In the genomic region with DNA sequence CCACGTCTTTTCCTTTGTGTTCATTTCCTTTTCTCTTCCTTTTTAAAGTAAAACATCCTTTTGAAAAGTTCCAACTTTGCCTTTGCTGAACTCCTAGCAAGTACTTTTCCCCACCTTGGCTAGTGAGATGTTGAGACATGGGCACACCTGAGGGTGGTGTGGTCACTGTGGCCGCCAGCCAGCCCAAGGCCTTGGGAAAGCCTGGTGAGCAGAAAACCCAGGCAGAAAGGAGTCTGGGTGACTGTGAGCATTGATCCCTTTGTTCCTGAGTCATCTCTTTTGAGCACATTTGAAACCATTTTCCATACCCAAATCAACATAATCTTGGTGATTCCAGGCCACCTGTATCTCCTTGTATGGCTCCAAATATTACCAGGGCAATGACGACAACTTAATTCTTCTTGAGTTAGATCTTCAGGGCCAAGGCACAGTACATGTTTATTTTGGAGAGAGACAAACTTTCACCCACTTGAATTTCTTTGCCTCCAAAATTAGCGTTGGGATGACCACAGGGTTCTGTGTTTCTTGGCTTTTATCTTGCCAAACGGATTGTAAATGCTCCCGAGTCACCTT, we compare ENCODE assay signal across 16 cellular contexts. TPM values are rescaled to one million over a fixed set of nuclear protein-coding genes. Genes with fewer than 3 reads are reported as not detected.
A peak's percentile ranks its signal among the peaks of the same experiment; 100 is the strongest.
DNase-seq lines count a peak whose midpoint lies in the region; ATAC-seq and TF ChIP-seq lines count a peak whose summit lies in the region.
"Had no signal": no experiment of that assay in that cellular context is flagged by ENCODE, and none has a peak within 500 bp of the region (broad histone marks: within the 10 kb centered on the region; RNA-seq: fewer than 3 reads in every experiment).

No MANE protein-coding gene starts in this region.

- H3K36me3 ChIP-seq in PC-3 (ENCODE audit: low read depth, low read length) (0 out of 2 replicates have a peak, but pooled peaks cover 3% of the 10 kb centered on the region), mammary epithelial cell (ENCODE audit: insufficient read depth, low read length) (no peaks in the 10 kb centered on the region), lower lobe of right lung (no peaks in the 10 kb centered on the region), thoracic aorta (no peaks in the 10 kb centered on the region), endodermal cell (ENCODE audit: control insufficient read depth, insufficient read depth, low read length) (no peaks in the 10 kb centered on the region)

- H3K4me2 ChIP-seq in PC-3 (ENCODE audit: low read length) (peak overlapping the region; percentile 39), mammary epithelial cell (ENCODE audit: insufficient read depth, low read depth, low read length) (peak overlapping the region; percentile 0)

- ATAC-seq in PC-3 (no peak), lower lobe of right lung (no peak), thoracic aorta (ENCODE audit: insufficient number of reproducible peaks, low FRiP score, low read depth) (peak; percentile 33)
- ATAC-seq: activated T-helper 17 cell treated with anti-CD3 and anti-CD28 coated beads, Interleukin-2, amount 50 U/mL, for 72 hours; effector memory CD8-positive, alpha-beta T cell; naive thymus-derived CD4-positive, alpha-beta T cell; stimulated activated effector memory CD8-positive, alpha-beta T cell treated with anti-CD3 and anti-CD28 coated beads, Interleukin-12 subunit alpha, Interleukin-12 subunit beta, amount 100 ng/mL, for 72 hours had no signal

- peak overlapping the region; percentile 56 for H3K27ac ChIP-seq in PC-3 (ENCODE audit: low read length)
- H3K27ac ChIP-seq in mammary epithelial cell (ENCODE audit: insufficient read depth, low read depth, low read length) = peak overlapping the region; percentile 8
- H3K27ac ChIP-seq in lower lobe of right lung = peak overlapping the region; percentile 74
- peak overlapping the region; percentile 87 to 97 for H3K27ac ChIP-seq in thoracic aorta
- no peak overlapping the region for H3K27ac ChIP-seq in endodermal cell (ENCODE audit: low read depth, low read length)

- in situ Hi-C loops in mammary epithelial cell (cut with MboI; ENCODE audit: low sequenced_read_pairs in 2 of 2) = no loop called here

- H3K27ac Mint-ChIP-seq in CD14-positive monocyte (no peak overlapping the region), endodermal cell (no peak overlapping the region)
- H3K27ac Mint-ChIP-seq: activated T-helper 17 cell treated with anti-CD3 and anti-CD28 coated beads, Interleukin-2, amount 50 U/mL, for 72 hours; effector memory CD8-positive, alpha-beta T cell; naive thymus-derived CD4-positive, alpha-beta T cell; stimulated activated effector memory CD8-positive, alpha-beta T cell treated with anti-CD3 and anti-CD28 coated beads, Interleukin-12 subunit alpha, Interleukin-12 subunit beta, amount 100 ng/mL, for 72 hours had no signal

- POLR2A ChIA-PET in PC-3 (lab: Charles Lee; ENCODE audit: unreplicated experiment) = no interaction called here

- CTCF ChIA-PET in PC-3 (lab: Charles Lee) = no interaction called here
- CTCF ChIA-PET in mammary epithelial cell (lab: Charles Lee; ENCODE audit: low non-redundant PET) = no interaction called here

- H3K4me1 ChIP-seq in PC-3 (ENCODE audit: insufficient read depth, low read length) (peaks cover 80% of the 10 kb centered on the region), mammary epithelial cell (ENCODE audit: insufficient read depth, low read length) (peaks cover 85% of the 10 kb centered on the region), lower lobe of right lung (peaks cover 99% of the 10 kb centered on the region), thoracic aorta (ENCODE audit: control insufficient read depth in 1 of 2, low read depth in 2 of 2) (peaks cover 73 to 95% of the 10 kb centered on the region in 2 donors), endodermal cell (ENCODE audit: control insufficient read depth, insufficient read depth, low read length) (no peaks in the 10 kb centered on the region)

- H3K4me3 Mint-ChIP-seq in CD14-positive monocyte = no peak overlapping the region
- no peak overlapping the region for H3K4me3 Mint-ChIP-seq in endodermal cell
- H3K4me3 Mint-ChIP-seq: activated T-helper 17 cell treated with anti-CD3 and anti-CD28 coated beads, Interleukin-2, amount 50 U/mL, for 72 hours; effector memory CD8-positive, alpha-beta T cell; naive thymus-derived CD4-positive, alpha-beta T cell; stimulated activated effector memory CD8-positive, alpha-beta T cell treated with anti-CD3 and anti-CD28 coated beads, Interleukin-12 subunit alpha, Interleukin-12 subunit beta, amount 100 ng/mL, for 72 hours had no signal

- H3K36me3 Mint-ChIP-seq in CD14-positive monocyte (no peaks in the 10 kb centered on the region), endodermal cell (ENCODE audit: low read depth) (no peaks in the 10 kb centered on the region)

- intact Hi-C loops in PC-3 (cut with micrococcal nuclease) (no loop called here), mammary epithelial cell (cut with micrococcal nuclease) (no loop called here), lower lobe of right lung (cut with DNase I) (no loop called here), CD14-positive monocyte (cut with micrococcal nuclease) (no loop called here)

- H3K9ac ChIP-seq in PC-3 (ENCODE audit: low read length) = no peak overlapping the region
- H3K9ac ChIP-seq in mammary epithelial cell (ENCODE audit: insufficient read depth, low read length) = peak overlapping the region; percentile 7
- H3K9ac ChIP-seq in endodermal cell (ENCODE audit: extremely low read depth, low read length, poor library complexity, severe bottlenecking) = no peak overlapping the region

- H2AFZ ChIP-seq in PC-3 (ENCODE audit: low read length) (no peak overlapping the region), mammary epithelial cell (ENCODE audit: low read depth, low read length) (no peak overlapping the region)

- H3K9me3 Mint-ChIP-seq in CD14-positive monocyte (no peaks in the 10 kb centered on the region), endodermal cell (no peaks in the 10 kb centered on the region)
- H3K9me3 Mint-ChIP-seq: activated T-helper 17 cell treated with anti-CD3 and anti-CD28 coated beads, Interleukin-2, amount 50 U/mL, for 72 hours; effector memory CD8-positive, alpha-beta T cell; stimulated activated effector memory CD8-positive, alpha-beta T cell treated with anti-CD3 and anti-CD28 coated beads, Interleukin-12 subunit alpha, Interleukin-12 subunit beta, amount 100 ng/mL, for 72 hours had no signal

- dilution Hi-C loops in mammary epithelial cell (cut with HindIII; ENCODE audit: low sequenced_read_pairs) = no loop called here

- H3K27me3 ChIP-seq in PC-3 (ENCODE audit: low read length) (no peaks in the 10 kb centered on the region), mammary epithelial cell (ENCODE audit: insufficient read depth, low read length) (no peaks in the 10 kb centered on the region), lower lobe of right lung (ENCODE audit: low read depth) (no peaks in the 10 kb centered on the region), thoracic aorta (replicated peaks; ENCODE audit: insufficient read depth) (no peaks in the 10 kb centered on the region), endodermal cell (ENCODE audit: control insufficient read depth, insufficient read depth, low read length, poor library complexity, severe bottlenecking) (peaks cover 63% of the 10 kb centered on the region)

- H3K9me2 ChIP-seq in PC-3 (replicated peaks; ENCODE audit: low read length) = no peaks in the 10 kb centered on the region

- H3K4me1 Mint-ChIP-seq in CD14-positive monocyte (peaks cover 26% of the 10 kb centered on the region), endodermal cell (peaks cover 8% of the 10 kb centered on the region)

- H3K4me3 ChIP-seq in PC-3 (ENCODE audit: low read length) (no peak overlapping the region), mammary epithelial cell (replicated peaks in 1 of 3; ENCODE audit: insufficient read depth in 1 of 3, low read depth in 2 of 3, low read length in 3 of 3) (no peak overlapping the region), lower lobe of right lung (peak overlapping the region; percentile 3), thoracic aorta (no peak overlapping the region), endodermal cell (ENCODE audit: low read length) (no peak overlapping the region)

- no peaks in the 10 kb centered on the region for H4K20me1 ChIP-seq in PC-3 (ENCODE audit: low read length)
- no peaks in the 10 kb centered on the region for H4K20me1 ChIP-seq in mammary epithelial cell (ENCODE audit: insufficient read depth, low read length)

- H3K27me3 Mint-ChIP-seq in CD14-positive monocyte (ENCODE audit: low read depth in 3 of 3) (peaks cover 0 to 5% (median 2%) of the 10 kb centered on the region in 3 donors), endodermal cell (ENCODE audit: insufficient read depth) (peaks cover 58% of the 10 kb centered on the region)

- H3K79me2 ChIP-seq in PC-3 (ENCODE audit: low read length) (peaks cover 83% of the 10 kb centered on the region), mammary epithelial cell (ENCODE audit: insufficient read depth, low read length) (peaks cover 79% of the 10 kb centered on the region)

- no TSS peak for BruUV-seq in PC-3 (replicated peaks; lab: Mats Ljungman, UMichigan)
- no TSS peak for BruUV-seq in mammary epithelial cell (replicated peaks; lab: Mats Ljungman, UMichigan)

- no peaks in the 10 kb centered on the region for H3K9me3 ChIP-seq in PC-3 (ENCODE audit: low read length)
- no peaks in the 10 kb centered on the region for H3K9me3 ChIP-seq in mammary epithelial cell (replicated peaks; ENCODE audit: insufficient read depth, low read length)
- H3K9me3 ChIP-seq in lower lobe of right lung = no peaks in the 10 kb centered on the region
- H3K9me3 ChIP-seq in thoracic aorta = no peaks in the 10 kb centered on the region
- H3K9me3 ChIP-seq in endodermal cell (ENCODE audit: control insufficient read depth, low read length) = no peaks in the 10 kb centered on the region

- TF ChIP-seq CTCF in PC-3 (conservative IDR thresholded peaks at IDR 0.05; ENCODE audit: low read depth, low read length) (no peak), mammary epithelial cell (conservative IDR thresholded peaks at IDR 0.05 in 1 of 2, IDR thresholded peaks at IDR 0.05 in 1 of 2; ENCODE audit: extremely low read depth in 1 of 2, insufficient read depth in 1 of 2, low read depth in 1 of 2, low read length in 2 of 2) (no peak), lower lobe of right lung (IDR thresholded peaks at IDR 0.05) (no peak), thoracic aorta (IDR thresholded peaks at IDR 0.05) (no peak), CD14-positive monocyte (IDR thresholded peaks at IDR 0.05) (no peak), endodermal cell (conservative IDR thresholded peaks at IDR 0.05) (no peak)

- DNase-seq in PC-3 = no peak
- DNase-seq in mammary epithelial cell = peak; percentile 65
- no peak for DNase-seq in lower lobe of right lung
- DNase-seq in thoracic aorta (ENCODE audit: low spot score) = no peak
- DNase-seq in CD14-positive monocyte (ENCODE audit: low spot score) = no peak
- no peak for DNase-seq in NCI-H526 treated with DMSO at 0.1 percent for 48 hours (lab: John Stamatoyannopoulos, UW)
- no peak for DNase-seq in NOMO-1 treated with dmso at 0.1 percent for 144 hours (lab: John Stamatoyannopoulos, UW; ENCODE audit: unreplicated experiment)
- no peak for DNase-seq in endodermal cell
- DNase-seq: C1 segment of cervical spinal cord; effector memory CD8-positive, alpha-beta T cell; KBM-7; naive thymus-derived CD4-positive, alpha-beta T cell; NCI-H1105 treated with DMSO at 0.1 percent for 48 hours; stimulated activated CD4-positive, alpha-beta T cell treated with anti-CD3 and anti-CD28 coated beads, Interleukin-4, amount 100 ng/mL, for 1 hour had no signal

- H3F3A ChIP-seq in PC-3 (ENCODE audit: low read length, unreplicated experiment) = peaks cover 11% of the 10 kb centered on the region

- 43% methylated on average over 6 of the region's 6 CpGs for WGBS in mammary epithelial cell (ENCODE audit: low coverage, missing lambda C conversion rate)
- 87 to 98% methylated on average over 5 to 6 of the region's 6 CpGs for WGBS in endodermal cell (ENCODE audit: insufficient coverage in 1 of 2, insufficient read length in 1 of 2), 2 experiments

RNA-seq across cellular contexts. Expression of a gene that starts 14.5 kb away (rescaled TPM):
- total RNA-seq in PC-3 (2014; rRNA removed) = 43.2 and 77.0 TPM in 2 replicates
- 100 to 1,000 TPM; 130 to 174 TPM for total RNA-seq in mammary epithelial cell
- polyA plus RNA-seq in mammary epithelial cell = 182 TPM
- 153 TPM for polyA minus RNA-seq in mammary epithelial cell
- total RNA-seq in lower lobe of right lung = 1,419 TPM
- total RNA-seq in thoracic aorta = 100 to 1,000 TPM; 517 to 667 TPM
- under 1 TPM; 0.11 to 0.88 TPM for polyA plus RNA-seq in CD14-positive monocyte
- 1 to 10 TPM; 1.2 to 1.9 TPM for total RNA-seq in endodermal cell
- polyA plus RNA-seq in endodermal cell (2013, experiment 1 of 2) = 1.2 TPM
- 1.5 TPM for polyA plus RNA-seq in endodermal cell (2013, experiment 2 of 2)

Comparison
In these comparisons a context has a peak if more than half of its experiments do, and no peak if none do; other contexts are left out.
1. RNA of a gene that starts 14.5 kb away (total RNA-seq): 1,419 TPM in lower lobe of right lung (single experiment), 517 to 667 TPM in thoracic aorta, 130 to 174 TPM in mammary epithelial cell and 43.2 to 77.0 TPM in PC-3; 1.2 to 1.9 TPM in endodermal cell; every median in the first group is over 10 times any median in the second.